25 cellular contexts compared by ENCODE assay signal in genomic region chr6:125586074-125586473, GRCh38.
DNase-seq lines count a peak whose midpoint lies in the region; ATAC-seq, FAIRE-seq and TF ChIP-seq lines count a peak whose summit lies in the region.
"Had no signal": no experiment of that assay in that cellular context is flagged by ENCODE, and none has a peak within 500 bp of the region (broad histone marks: within the 10 kb centered on the region; RNA-seq: fewer than 3 reads in every experiment).

No MANE protein-coding gene starts in this region.

- no peak for TF ChIP-seq POLR2A in A549 (IDR thresholded peaks at IDR 0.05; ENCODE audit: low read length)
- no peak for TF ChIP-seq POLR2A in K562 (conservative IDR thresholded peaks at IDR 0.05)

- no peaks in the 10 kb centered on the region for H3K36me3 ChIP-seq in K562 (ENCODE audit: control insufficient read depth, insufficient read depth, low read length)
- H3K36me3 ChIP-seq: SJSA1, tibial nerve had no signal

- TF ChIP-seq RAD21 in A549 (conservative IDR thresholded peaks at IDR 0.05 in 1 of 2, IDR thresholded peaks at IDR 0.05 in 1 of 2) (no peak), K562 (CRISPR knock-in tag; conservative IDR thresholded peaks at IDR 0.05 in 1 of 2, IDR thresholded peaks at IDR 0.05 in 1 of 2) (no peak)

- DNase-seq in A549 (ENCODE audit: low read depth in 1 of 2, low spot score in 1 of 2) (peak in 1 of 2 experiments; percentile 3), M059J (ENCODE audit: low read depth) (peak; percentile 79), K562 (ENCODE audit: extremely low read depth in 1 of 4, low spot score in 3 of 4) (no peak), iris pigment epithelial cell (ENCODE audit: low read depth) (peak; percentile 58), left colon (no peak), endothelial cell (ENCODE audit: low spot score) (no peak)
- DNase-seq: activated B cell treated with CpG ODN at 0.5 μM for 24 hours; activated CD4-positive, alpha-beta memory T cell treated with anti-CD3 and anti-CD28 coated beads, Interleukin-2, amount 10 ng/mL, durations not matched to agents 7 days and 5 days; activated naive CD4-positive, alpha-beta T cell treated with anti-CD3 and anti-CD28 coated beads, Interleukin-2, amount 10 ng/mL, durations not matched to agents 7 days and 5 days; activated T-cell treated with anti-CD3 and anti-CD28 coated beads, Interleukin-2, amount 50 U/mL, for 24 hours; DMS153; GOT3; NCI-H1092; NCI-H2081; NCI-H510A; stimulated activated naive CD4-positive, alpha-beta T cell; T-helper 17 cell had no signal

- in situ Hi-C loops in K562 (cut with MboI) = no loop called here

- H3K9me1 ChIP-seq in K562 (ENCODE audit: control insufficient read depth, insufficient read depth, low read length) = no peaks in the 10 kb centered on the region

- no peak overlapping the region for H3K4me3 ChIP-seq in A549
- H3K4me3 ChIP-seq in K562 = no peak overlapping the region
- H3K4me3 ChIP-seq: hepatocyte, SJSA1, tibial nerve had no signal

- H3K4me2 ChIP-seq in A549 = peak overlapping the region; percentile 26; the same call in 2 of the 3 replicates
- H3K4me2 ChIP-seq in K562 (ENCODE audit: insufficient read depth, low read length) = no peak overlapping the region
- H3K4me2 ChIP-seq: hepatocyte had no signal

- intact Hi-C loops in K562 (cut with micrococcal nuclease) = no loop called here
- intact Hi-C loops in left colon (cut with DNase I, micrococcal nuclease) = no loop called here

- 14% methylated on average over 2 of the region's 3 CpGs for WGBS in A549 (ENCODE audit: missing lambda C conversion rate)
- 7% methylated on average over 3 of the region's 3 CpGs for WGBS in K562 (ENCODE audit: insufficient coverage, low coverage, missing lambda C conversion rate)

- 0 out of 2 replicates have a peak, but pooled peaks cover 4% of the 10 kb centered on the region for H4K20me1 ChIP-seq in K562 (replicated peaks; ENCODE audit: control insufficient read depth, insufficient read depth, low read length)

- H3K4me1 ChIP-seq in A549 (peaks cover 21% of the 10 kb centered on the region), K562 (replicated peaks in 1 of 2; ENCODE audit: control insufficient read depth in 2 of 2, insufficient read depth in 2 of 2, low read length in 2 of 2) (peaks cover 0 to 12% of the 10 kb centered on the region in 2 experiments; a peak in 2 of 5 replicates)
- H3K4me1 ChIP-seq: tibial nerve had no signal

- H3K9me3 ChIP-seq in A549 (no peaks in the 10 kb centered on the region), K562 (replicated peaks; ENCODE audit: control insufficient read depth, insufficient read depth, low read depth, low read length) (no peaks in the 10 kb centered on the region)
- H3K9me3 ChIP-seq: SJSA1, tibial nerve had no signal

- TF ChIP-seq CTCF in A549 (IDR thresholded peaks at IDR 0.05) (no peak), K562 (IDR thresholded peaks at IDR 0.05 in 2 of 3, conservative IDR thresholded peaks at IDR 0.05 in 1 of 3; ENCODE audit: insufficient read depth in 2 of 3, low read depth in 1 of 3, low read length in 3 of 3) (no peak), endothelial cell (IDR thresholded peaks at IDR 0.05; ENCODE audit: unreplicated experiment) (no peak)

- FAIRE-seq in A549 (lab: Jason Lieb, UNC) (no peak), K562 (lab: Jason Lieb, UNC) (peak; percentile 19)
- FAIRE-seq: GM18507 had no signal

- H3K27me3 ChIP-seq in K562 (ENCODE audit: control insufficient read depth in 2 of 2, insufficient read depth in 2 of 2, low read length in 2 of 2) = no peaks in the 10 kb centered on the region; a peak in 1 of 5 replicates
- H3K27me3 ChIP-seq: hepatocyte, SJSA1, tibial nerve had no signal

- H3K27ac ChIP-seq in A549 = no peak overlapping the region
- H3K27ac ChIP-seq in K562 (ENCODE audit: extremely low read depth, low read depth, low read length) = no peak overlapping the region
- H3K27ac ChIP-seq: C4-2B, hepatocyte, SJSA1, tibial nerve had no signal

- H3K79me2 ChIP-seq in K562 (ENCODE audit: control insufficient read depth, insufficient read depth, low read length) = no peaks in the 10 kb centered on the region
- H3K79me2 ChIP-seq: hepatocyte had no signal

- ATAC-seq in A549 (peak; percentile 69 to 79), K562 (no peak), left colon (no peak), HG02642 (IDR thresholded peaks at IDR 0.05; ENCODE audit: poor library complexity, unreplicated experiment) (no peak), HG03342 (IDR thresholded peaks at IDR 0.05; ENCODE audit: unreplicated experiment) (no peak)
- ATAC-seq: T-helper 17 cell had no signal

- H3K27ac Mint-ChIP-seq in endothelial cell (ENCODE audit: unreplicated experiment) = no peak overlapping the region
- H3K27ac Mint-ChIP-seq: activated B cell treated with CpG ODN at 0.5 μM for 24 hours; activated CD4-positive, alpha-beta memory T cell treated with anti-CD3 and anti-CD28 coated beads, Interleukin-2, amount 10 ng/mL, durations not matched to agents 7 days and 5 days; activated naive CD4-positive, alpha-beta T cell treated with anti-CD3 and anti-CD28 coated beads, Interleukin-2, amount 10 ng/mL, durations not matched to agents 7 days and 5 days; activated T-cell treated with anti-CD3 and anti-CD28 coated beads, Interleukin-2, amount 50 U/mL, for 24 hours; T-helper 17 cell had no signal

- CTCF ChIA-PET in A549 (lab: Yijun Ruan, JAX) = interaction anchor here (1.0 to 1.1 kb wide), 2 partner anchors 59 to 110 kb away, joined by 3 read pairs; no protein-coding TSS in a partner anchor
- CTCF ChIA-PET in K562 (lab: Yijun Ruan, JAX; ENCODE audit: low intra/inter-chr PET ratio) = interaction anchor here (0.6 kb wide), 1 partner anchor 204 kb away, joined by 3 read pairs; no protein-coding TSS in a partner anchor

- no peaks in the 10 kb centered on the region for H3K27me3 Mint-ChIP-seq in endothelial cell (ENCODE audit: unreplicated experiment)

- H2AFZ ChIP-seq in K562 (ENCODE audit: low read depth, low read length) = no peak overlapping the region
- H2AFZ ChIP-seq: hepatocyte had no signal

- no peaks in the 10 kb centered on the region for H3K9me3 Mint-ChIP-seq in endothelial cell (ENCODE audit: unreplicated experiment)
- H3K9me3 Mint-ChIP-seq: activated B cell treated with CpG ODN at 0.5 μM for 24 hours; activated CD4-positive, alpha-beta memory T cell treated with anti-CD3 and anti-CD28 coated beads, Interleukin-2, amount 10 ng/mL, durations not matched to agents 7 days and 5 days; activated naive CD4-positive, alpha-beta T cell treated with anti-CD3 and anti-CD28 coated beads, Interleukin-2, amount 10 ng/mL, durations not matched to agents 7 days and 5 days; activated T-cell treated with anti-CD3 and anti-CD28 coated beads, Interleukin-2, amount 50 U/mL, for 24 hours; neural crest cell had no signal

- H3K9ac ChIP-seq in K562 (ENCODE audit: insufficient read depth in 1 of 2, low read depth in 2 of 2, low read length in 2 of 2) = no peak overlapping the region

- peaks cover 27% of the 10 kb centered on the region for H3K4me1 Mint-ChIP-seq in endothelial cell (ENCODE audit: unreplicated experiment)
- H3K4me1 Mint-ChIP-seq: activated B cell treated with CpG ODN at 0.5 μM for 24 hours; activated CD4-positive, alpha-beta memory T cell treated with anti-CD3 and anti-CD28 coated beads, Interleukin-2, amount 10 ng/mL, durations not matched to agents 7 days and 5 days; activated naive CD4-positive, alpha-beta T cell treated with anti-CD3 and anti-CD28 coated beads, Interleukin-2, amount 10 ng/mL, durations not matched to agents 7 days and 5 days; T-helper 17 cell had no signal

- TF ChIP-seq EP300 in A549 (IDR thresholded peaks at IDR 0.05) = no peak
- no peak for TF ChIP-seq EP300 in K562 (IDR thresholded peaks at IDR 0.05; ENCODE audit: low read length)

- H3K4me3 Mint-ChIP-seq in endothelial cell (ENCODE audit: unreplicated experiment) = no peak overlapping the region
- H3K4me3 Mint-ChIP-seq: activated B cell treated with CpG ODN at 0.5 μM for 24 hours; activated CD4-positive, alpha-beta memory T cell treated with anti-CD3 and anti-CD28 coated beads, Interleukin-2, amount 10 ng/mL, durations not matched to agents 7 days and 5 days; activated naive CD4-positive, alpha-beta T cell treated with anti-CD3 and anti-CD28 coated beads, Interleukin-2, amount 10 ng/mL, durations not matched to agents 7 days and 5 days; activated T-cell treated with anti-CD3 and anti-CD28 coated beads, Interleukin-2, amount 50 U/mL, for 24 hours; neural crest cell; T-helper 17 cell had no signal

- POLR2A ChIA-PET in A549 (lab: Yijun Ruan, JAX) (no interaction called here), K562 (lab: Yijun Ruan, JAX) (interaction anchor here (0.7 to 0.9 kb wide), 2 partner anchors 12 to 229 kb away, joined by 3 to 4 read pairs; no protein-coding TSS in a partner anchor)

- BruUV-seq in K562 (replicated peaks; lab: Mats Ljungman, UMichigan) = no TSS peak

- no peaks in the 10 kb centered on the region for H3K36me3 Mint-ChIP-seq in endothelial cell (ENCODE audit: low read depth, unreplicated experiment)
- H3K36me3 Mint-ChIP-seq: activated naive CD4-positive, alpha-beta T cell treated with anti-CD3 and anti-CD28 coated beads, Interleukin-2, amount 10 ng/mL, durations not matched to agents 7 days and 5 days had no signal

TF ChIP-seq in A549, 52 proteins besides CTCF, POLR2A, EP300 and RAD21:
- TF ChIP-seq SREBF2 (IDR thresholded peaks at IDR 0.05) (no peak), ATOH8 (CRISPR knock-in tag; IDR thresholded peaks at IDR 0.05; ENCODE audit: low read depth) (no peak)

TF ChIP-seq in K562, 482 proteins besides CTCF, POLR2A, EP300 and RAD21 (continues in another document):
- TF ChIP-seq MLLT1 (IDR thresholded peaks at IDR 0.05) = no peak
- TF ChIP-seq CBX2 (IDR thresholded peaks at IDR 0.05; ENCODE audit: insufficient read depth, low read length, poor library complexity, severe bottlenecking) = no peak

Comparison
In these comparisons a context has a peak if more than half of its experiments do, and no peak if none do; other contexts are left out.
1. ATAC-seq: peak in A549 (2 of 2); none in K562 (single experiment), left colon (single experiment), HG02642 (single experiment) and HG03342 (single experiment).
2. DNase-seq: peak in M059J (single experiment) and iris pigment epithelial cell (single experiment); none in K562 (0 of 4), left colon (0 of 2) and endothelial cell (single experiment).